In the genomic region with DNA sequence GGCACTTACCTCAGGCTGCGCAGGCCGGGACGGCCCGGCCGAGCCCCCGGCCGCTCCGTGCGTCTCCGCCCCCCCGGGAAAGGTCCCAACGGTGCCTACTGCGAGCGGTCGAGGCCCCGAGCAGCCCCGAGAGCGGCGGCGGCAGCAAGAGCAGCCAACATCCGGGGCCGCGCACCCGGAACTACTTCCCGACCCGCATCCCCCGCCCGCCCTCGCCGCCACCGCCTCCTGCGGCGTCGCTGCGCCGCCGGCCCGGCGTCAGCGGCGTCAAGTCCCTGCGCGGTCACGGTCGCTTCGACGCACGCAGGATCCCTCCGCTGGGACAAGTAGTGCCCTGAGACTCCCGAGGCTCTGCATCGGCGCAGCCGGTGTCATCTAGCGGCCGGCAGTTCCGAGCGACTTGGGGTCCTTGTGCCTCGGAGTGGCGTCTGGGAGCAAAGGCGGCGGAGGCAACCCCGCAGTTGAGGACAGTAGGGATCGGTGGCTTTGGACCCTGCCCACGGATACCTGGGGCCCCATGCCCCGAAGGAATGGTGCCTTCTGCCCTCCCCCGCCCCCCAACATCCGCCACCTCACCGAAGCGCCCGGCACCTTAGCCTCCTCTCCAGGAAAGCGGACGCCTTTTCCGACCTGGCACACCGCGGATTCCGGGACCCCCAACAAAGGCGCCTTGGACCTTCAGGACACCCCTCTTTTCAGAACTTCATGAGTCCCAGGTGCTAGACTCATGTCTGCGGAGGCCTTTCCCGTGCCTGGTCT, we compare ENCODE assay signal across 8 cellular contexts. TPM values are rescaled to one million over a fixed set of nuclear protein-coding genes. Genes with fewer than 3 reads are reported as not detected.
DNase-seq lines count a peak whose midpoint lies in the region; ATAC-seq and TF ChIP-seq lines count a peak whose summit lies in the region.

A gene (minus strand): TSS at position 186 of the 759 bp plus-strand sequence. CDS start 24,142 bp downstream, outside the sequence.

- in situ Hi-C loops in transverse colon (cut with MboI; ENCODE audit: low pct_ligation_motif_present in 1 of 4, low pct_unique_long_range_greater_than_20kb in 1 of 4, low sequenced_read_pairs in 3 of 4), result loop anchor here (10.0 to 25.0 kb wide), 4 partner anchors 327 to 430 kb away; a partner anchor contains a TSS

- intact Hi-C loops in heart left ventricle (cut with DNase I), result loop anchor here in 7 of 10 donors (2.0 to 10.0 kb wide), 11 partner anchors 122 to 520 kb away; a partner anchor contains a TSS
- intact Hi-C loops in transverse colon (cut with DNase I; ENCODE audit: low total_unique reads), result loop anchor here (10.0 kb wide), 1 partner anchor 430 kb away; a partner anchor contains a TSS

- H3K27ac ChIP-seq in heart left ventricle, result peak within 1 kb of the TSS; percentile 83 to 98 (median 95)
- H3K27ac ChIP-seq in transverse colon, result peak within 1 kb of the TSS; percentile 95 to 99 (median 96)

- ATAC-seq in HG02678 (IDR thresholded peaks at IDR 0.05; ENCODE audit: unreplicated experiment), result peak; percentile 83
- ATAC-seq in heart left ventricle, result peak; percentile 74 to 96 (median 91)

- TF ChIP-seq EP300 in transverse colon (IDR thresholded peaks at IDR 0.05; ENCODE audit: low read depth), result no peak

- H3K27me3 ChIP-seq in adipocyte (replicated peaks; ENCODE audit: control insufficient read depth, insufficient read depth, low read length) (no peaks in the 10 kb centered on the region), heart left ventricle (no peaks in the 10 kb centered on the region), transverse colon (no peaks in the 10 kb centered on the region)

- H3K4me3 ChIP-seq in GM12864 (ENCODE audit: low read depth, low read length) (peak within 1 kb of the TSS; percentile 77), adipocyte (ENCODE audit: low read length) (peak within 1 kb of the TSS; percentile 96), heart left ventricle (peak within 1 kb of the TSS; percentile 72 to 99 (median 94)), transverse colon (peak within 1 kb of the TSS; percentile 80 to 100 (median 93))

- 0 to 1% (median 1%) methylated on average over 26 to 79 of the region's 79 CpGs for WGBS in heart left ventricle, 4 donors
- 0% methylated on average over 27 of the region's 79 CpGs; no CpG with 5 or more reads in 1 of the 2 donors for WGBS in transverse colon (ENCODE audit: low coverage in 1 of 2), 2 donors

- TF ChIP-seq CTCF in GM12864 (IDR thresholded peaks at IDR 0.05; ENCODE audit: low read depth, low read length, missing control alignments) (no peak), heart left ventricle (IDR thresholded peaks at IDR 0.05) (no peak), transverse colon (IDR thresholded peaks at IDR 0.05) (peak in 1 of 5 experiments; percentile 28)

- H3K4me1 ChIP-seq in adipocyte (ENCODE audit: control insufficient read depth, insufficient read depth, low read length) (peaks cover 29% of the 10 kb centered on the region), heart left ventricle (peaks cover 3 to 57% (median 30%) of the 10 kb centered on the region in 12 donors), transverse colon (peaks cover 4 to 62% (median 35%) of the 10 kb centered on the region in 4 donors)

- DNase-seq in GM12864 (ENCODE audit: low read depth) (peak; percentile 95), NCI-H1417 (lab: John Stamatoyannopoulos, UW) (peak; percentile 93 to 95 (median 94)), T follicular helper cell (ENCODE audit: low read depth) (peak; percentile 90), adipocyte (ENCODE audit: low read depth) (peak; percentile 97), heart left ventricle (peak; percentile 94 to 97 (median 95)), pons (ENCODE audit: low spot score) (peak; percentile 81), transverse colon (peak; percentile 94)

- TF ChIP-seq POLR2A in heart left ventricle (IDR thresholded peaks at IDR 0.05) (peak in 1 of 2 donors; percentile 61), transverse colon (IDR thresholded peaks at IDR 0.05) (peak; percentile 81)

- H3K36me3 ChIP-seq in adipocyte (ENCODE audit: control insufficient read depth, insufficient read depth, low read length, severe bottlenecking) (no peaks in the 10 kb centered on the region), heart left ventricle (no peaks in the 10 kb centered on the region), transverse colon (no peaks in the 10 kb centered on the region)

- no peaks in the 10 kb centered on the region for H3K9me3 ChIP-seq in adipocyte (ENCODE audit: control insufficient read depth, low read length)
- H3K9me3 ChIP-seq in heart left ventricle, result no peaks in the 10 kb centered on the region
- no peaks in the 10 kb centered on the region for H3K9me3 ChIP-seq in transverse colon

- H3K9ac ChIP-seq in adipocyte (ENCODE audit: low read length), result peak within 1 kb of the TSS; percentile 93

RNA-seq across cellular contexts. Expression of the gene that starts here (rescaled TPM):
- 10 to 100 TPM; 33.4 to 48.8 (median 42.3) TPM for total RNA-seq in heart left ventricle
- 10 to 100 TPM; 10.8 to 19.2 TPM for polyA plus RNA-seq in heart left ventricle
- 10 to 100 TPM; 18.5 to 62.1 (median 38.6) TPM for total RNA-seq in transverse colon

Comparison
In these comparisons a context has a peak if more than half of its experiments do, and no peak if none do; other contexts are left out.
1. Peak in every context shown above with its lines: DNase-seq, ATAC-seq, H3K4me3 ChIP-seq and H3K27ac ChIP-seq.